20 cellular contexts compared by ENCODE assay signal in genomic region chr10:12583891-12584595, GRCh38.
DNase-seq lines count a peak whose midpoint lies in the region; ATAC-seq, FAIRE-seq and TF ChIP-seq lines count a peak whose summit lies in the region.
"Had no signal": no experiment of that assay in that cellular context is flagged by ENCODE, and none has a peak within 500 bp of the region (broad histone marks: within the 10 kb centered on the region; RNA-seq: fewer than 3 reads in every experiment).

No MANE protein-coding gene starts in this region.

- no peaks in the 10 kb centered on the region for H3K36me3 Mint-ChIP-seq in activated T-helper 17 cell treated with anti-CD3 and anti-CD28 coated beads, Interleukin-2, amount 50 U/mL, for 72 hours (ENCODE audit: low read depth)

- DNase-seq in A549 (ENCODE audit: low read depth in 1 of 2, low spot score in 1 of 2) (no peak), GM12891 (ENCODE audit: insufficient read length, low spot score) (no peak), trophoblast cell (peak; percentile 68 to 92), HK-2 (ENCODE audit: unreplicated experiment) (no peak)
- DNase-seq in stimulated activated CD4-positive, alpha-beta T cell treated with anti-CD3 and anti-CD28 coated beads, Interleukin-2, amount 100 ng/mL, for 48 hours: no peak
- no peak for DNase-seq in stimulated activated naive CD8-positive, alpha-beta T cell treated with anti-CD3 and anti-CD28 coated beads, Interleukin-15, amount 100 ng/mL, for 72 hours
- DNase-seq: AML-193; Caco-2; CD4-positive, alpha-beta T cell; DMS153; DMS79; EL; H9 had no signal

- H4K12ac ChIP-seq in trophoblast cell (ENCODE audit: low read depth, low read length): no peak overlapping the region

- no peak overlapping the region for H2AFZ ChIP-seq in trophoblast cell (ENCODE audit: insufficient read depth, low read length, poor library complexity)

- no peak overlapping the region for H4K8ac ChIP-seq in trophoblast cell (ENCODE audit: low read depth, low read length)

- H3K4me1 ChIP-seq in A549: peaks cover 7% of the 10 kb centered on the region; the same call in 2 of the 3 replicates
- H3K4me1 ChIP-seq in trophoblast cell (ENCODE audit: control insufficient read depth in 1 of 2, insufficient read depth in 2 of 2, low read length in 2 of 2): no peaks in the 10 kb centered on the region
- H3K4me1 ChIP-seq: Caco-2 had no signal

- H3K4me3 ChIP-seq in A549 (no peak overlapping the region), trophoblast cell (ENCODE audit: low read depth, low read length) (no peak overlapping the region)
- H3K4me3 ChIP-seq: GM12878 had no signal

- TF ChIP-seq POLR2A in A549 (IDR thresholded peaks at IDR 0.05; ENCODE audit: low read length) (no peak), GM12891 (IDR thresholded peaks at IDR 0.05; ENCODE audit: low read depth, low read length) (no peak)

- H3K14ac ChIP-seq in trophoblast cell (ENCODE audit: low read length): no peak overlapping the region

- no peak overlapping the region for H3K4me2 ChIP-seq in A549
- no peak overlapping the region for H3K4me2 ChIP-seq in trophoblast cell (ENCODE audit: low read length)

- H3K4me3 Mint-ChIP-seq in activated T-helper 17 cell treated with anti-CD3 and anti-CD28 coated beads, Interleukin-2, amount 50 U/mL, for 72 hours: no peak overlapping the region
- H3K4me3 Mint-ChIP-seq in stimulated activated naive CD8-positive, alpha-beta T cell treated with anti-CD3 and anti-CD28 coated beads, Interleukin-15, amount 100 ng/mL, for 72 hours: no peak overlapping the region
- H3K4me3 Mint-ChIP-seq: CD4-positive, alpha-beta T cell; H9 had no signal

- CTCF ChIA-PET in A549 (lab: Yijun Ruan, JAX): interaction anchor here (0.6 to 1.4 kb wide), 3 partner anchors 127 to 320 kb away, joined by 3 to 4 read pairs (median 3); no protein-coding TSS in a partner anchor

- no peak for TF ChIP-seq RAD21 in A549 (conservative IDR thresholded peaks at IDR 0.05 in 1 of 2, IDR thresholded peaks at IDR 0.05 in 1 of 2)

- WGBS in A549 (ENCODE audit: missing lambda C conversion rate): 93% methylated on average over 5 of the region's 5 CpGs
- no CpG with 5 or more reads among the region's 5 CpGs for WGBS in trophoblast cell (ENCODE audit: extremely low coverage, insufficient coverage, insufficient read length)

- no peak overlapping the region for H2AK5ac ChIP-seq in trophoblast cell (ENCODE audit: low read length)

- H3K4ac ChIP-seq in trophoblast cell (ENCODE audit: low read depth, low read length): no peak overlapping the region

- H3K79me2 ChIP-seq in trophoblast cell (ENCODE audit: control insufficient read depth, insufficient read depth, low read length, poor library complexity): no peaks in the 10 kb centered on the region

- POLR2A ChIA-PET in A549 (lab: Yijun Ruan, JAX): no interaction called here

- no peak for TF ChIP-seq EP300 in A549 (IDR thresholded peaks at IDR 0.05)

- no peaks in the 10 kb centered on the region for H3K27me3 Mint-ChIP-seq in activated T-helper 17 cell treated with anti-CD3 and anti-CD28 coated beads, Interleukin-2, amount 50 U/mL, for 72 hours
- no peaks in the 10 kb centered on the region for H3K27me3 Mint-ChIP-seq in stimulated activated naive CD8-positive, alpha-beta T cell treated with anti-CD3 and anti-CD28 coated beads, Interleukin-15, amount 100 ng/mL, for 72 hours
- H3K27me3 Mint-ChIP-seq: CD4-positive, alpha-beta T cell had no signal

- H3K27ac ChIP-seq in A549 (no peak overlapping the region), VCaP (peak overlapping the region; percentile 58), trophoblast cell (ENCODE audit: low read depth, low read length) (no peak overlapping the region)
- H3K27ac ChIP-seq: C4-2B had no signal

- no peak overlapping the region for H3K18ac ChIP-seq in trophoblast cell (ENCODE audit: low read length)

- peaks cover 32% of the 10 kb centered on the region for H3K4me1 Mint-ChIP-seq in activated T-helper 17 cell treated with anti-CD3 and anti-CD28 coated beads, Interleukin-2, amount 50 U/mL, for 72 hours
- H3K4me1 Mint-ChIP-seq in stimulated activated naive CD8-positive, alpha-beta T cell treated with anti-CD3 and anti-CD28 coated beads, Interleukin-15, amount 100 ng/mL, for 72 hours: peaks cover 32% of the 10 kb centered on the region

- H3K23ac ChIP-seq in trophoblast cell (ENCODE audit: low read length): no peak overlapping the region

- no peak overlapping the region for H3K27ac Mint-ChIP-seq in activated T-helper 17 cell treated with anti-CD3 and anti-CD28 coated beads, Interleukin-2, amount 50 U/mL, for 72 hours
- H3K27ac Mint-ChIP-seq in stimulated activated naive CD8-positive, alpha-beta T cell treated with anti-CD3 and anti-CD28 coated beads, Interleukin-15, amount 100 ng/mL, for 72 hours: no peak overlapping the region
- H3K27ac Mint-ChIP-seq: H9 had no signal

- TF ChIP-seq CTCF in A549 (IDR thresholded peaks at IDR 0.05): no peak
- TF ChIP-seq CTCF in VCaP (conservative IDR thresholded peaks at IDR 0.05): no peak

- no peak overlapping the region for H2BK12ac ChIP-seq in trophoblast cell (ENCODE audit: low read length)

- H3K9me3 Mint-ChIP-seq in activated T-helper 17 cell treated with anti-CD3 and anti-CD28 coated beads, Interleukin-2, amount 50 U/mL, for 72 hours: peaks cover 4% of the 10 kb centered on the region
- H3K9me3 Mint-ChIP-seq in stimulated activated naive CD8-positive, alpha-beta T cell treated with anti-CD3 and anti-CD28 coated beads, Interleukin-15, amount 100 ng/mL, for 72 hours: peaks cover 3 to 24% of the 10 kb centered on the region in 2 donors

- no peak overlapping the region for H3K9ac ChIP-seq in trophoblast cell (ENCODE audit: low read length)

- H3K36me3 ChIP-seq in trophoblast cell (ENCODE audit: control insufficient read depth in 1 of 2, insufficient read depth in 2 of 2, low read length in 2 of 2): no peaks in the 10 kb centered on the region

- no peak overlapping the region for H2BK120ac ChIP-seq in trophoblast cell (ENCODE audit: insufficient read depth, low read length, poor library complexity)

- no peaks in the 10 kb centered on the region for H3K9me3 ChIP-seq in A549
- peaks cover 3% of the 10 kb centered on the region for H3K9me3 ChIP-seq in trophoblast cell (ENCODE audit: insufficient read depth, low read depth, low read length)

- H2BK5ac ChIP-seq in trophoblast cell (ENCODE audit: low read depth, low read length, poor library complexity): no peak overlapping the region

- no peak overlapping the region for H4K91ac ChIP-seq in trophoblast cell (ENCODE audit: low read depth, low read length)

- FAIRE-seq in A549 (lab: Jason Lieb, UNC) (peak; percentile 43), GM12891 (lab: Jason Lieb, UNC) (peak; percentile 26)
- FAIRE-seq: A204.1, GM12878, GM19239, H1 had no signal

- ATAC-seq in A549: no peak
- no peak for ATAC-seq in activated T-helper 17 cell treated with anti-CD3 and anti-CD28 coated beads, Interleukin-2, amount 50 U/mL, for 72 hours (replicated peaks)
- ATAC-seq in stimulated activated naive CD8-positive, alpha-beta T cell treated with anti-CD3 and anti-CD28 coated beads, Interleukin-15, amount 100 ng/mL, for 72 hours: no peak
- ATAC-seq: GM12878 had no signal

- no peaks in the 10 kb centered on the region for H3K79me1 ChIP-seq in trophoblast cell (ENCODE audit: low read length)

- no peaks in the 10 kb centered on the region for H3K27me3 ChIP-seq in trophoblast cell (ENCODE audit: insufficient read depth, low read length)

TF ChIP-seq in A549, 52 proteins besides CTCF, POLR2A, EP300 and RAD21:
- TF ChIP-seq SMC3 (IDR thresholded peaks at IDR 0.05) (no peak), KDM1A (IDR thresholded peaks at IDR 0.05; ENCODE audit: low read depth) (no peak), PBX3 (IDR thresholded peaks at IDR 0.05) (no peak), RFX5 (IDR thresholded peaks at IDR 0.05) (no peak)

TF ChIP-seq in GM12891, 5 proteins besides CTCF, POLR2A, EP300 and RAD21:
- no peak for TF ChIP-seq PAX5 (IDR thresholded peaks at IDR 0.05; ENCODE audit: insufficient read depth, low read length, severe bottlenecking)

Comparison
In these comparisons a context has a peak if more than half of its experiments do, and no peak if none do; other contexts are left out.
1. DNase-seq: peak in trophoblast cell (2 of 2); none in A549 (0 of 2), GM12891 (single experiment), HK-2 (single experiment), stimulated activated CD4-positive, alpha-beta T cell treated with anti-CD3 and anti-CD28 coated beads, Interleukin-2, amount 100 ng/mL, for 48 hours (0 of 2) and stimulated activated naive CD8-positive, alpha-beta T cell treated with anti-CD3 and anti-CD28 coated beads, Interleukin-15, amount 100 ng/mL, for 72 hours (0 of 2).